In the genomic region with DNA sequence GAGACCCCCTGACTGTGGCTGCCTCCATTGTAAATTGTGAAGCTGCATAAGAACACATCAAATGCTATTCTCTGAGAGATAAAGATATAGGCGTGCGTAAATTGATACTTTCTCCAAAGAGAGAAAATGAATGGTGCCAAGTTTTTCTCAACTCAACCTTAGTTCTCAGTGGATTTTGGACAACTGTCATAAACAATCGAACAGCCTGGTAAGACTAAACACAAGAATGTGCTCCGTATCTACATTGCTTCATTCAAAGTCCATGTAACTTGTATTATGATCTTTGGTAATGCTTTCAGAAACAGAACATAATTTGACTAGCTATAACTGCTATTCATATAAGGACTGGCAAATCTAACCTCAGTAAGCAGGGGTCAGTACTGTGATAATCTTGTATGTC, we compare ENCODE assay signal across 19 cellular contexts.
DNase-seq lines count a peak whose midpoint lies in the region; ATAC-seq and TF ChIP-seq lines count a peak whose summit lies in the region.
"Had no signal": no experiment of that assay in that cellular context is flagged by ENCODE, and none has a peak within 500 bp of the region (broad histone marks: within the 10 kb centered on the region; RNA-seq: fewer than 3 reads in every experiment).

No MANE protein-coding gene starts in this region.

- no peaks in the 10 kb centered on the region for H3K9me3 ChIP-seq in neuron (ENCODE audit: low read length)
- H3K9me3 ChIP-seq: A549, Caco-2 had no signal

- peak; percentile 8 for DNase-seq in choroid plexus epithelial cell (ENCODE audit: low read depth)
- peak; percentile 52 for DNase-seq in fibroblast of peridontal ligament (ENCODE audit: extremely low read depth)
- no peak for DNase-seq in A172 (ENCODE audit: low spot score)
- DNase-seq in DMS53 (lab: John Stamatoyannopoulos, UW): no peak
- DNase-seq: 8988T; AML-193; Caco-2; Calu3; CD4-positive, alpha-beta T cell; CD8-positive, alpha-beta T cell; DMS79; DND-41; EL; GDM1 had no signal

- no peaks in the 10 kb centered on the region for H3K27me3 ChIP-seq in neuron (ENCODE audit: insufficient read depth, low read length)
- H3K27me3 ChIP-seq: BLaER1 treated with 17β-estradiol and CSF1 and Interleukin-3, amounts not matched to agents 10 nM and 100 nM had no signal

- no peaks in the 10 kb centered on the region for H3K4me1 ChIP-seq in neuron (ENCODE audit: insufficient read depth, low read length)
- H3K4me1 ChIP-seq: A549; BLaER1 treated with 17β-estradiol and CSF1 and Interleukin-3, amounts not matched to agents 10 nM and 100 nM; Caco-2 had no signal

- H2AFZ ChIP-seq in neuron (ENCODE audit: low read depth, low read length): peak overlapping the region; percentile 3

- no peak for ATAC-seq in HG03025 (IDR thresholded peaks at IDR 0.05; ENCODE audit: low FRiP score, unreplicated experiment)
- ATAC-seq: A549; CD8-positive, alpha-beta T cell; GM12878 had no signal

- no peaks in the 10 kb centered on the region for H3K36me3 ChIP-seq in neuron (ENCODE audit: insufficient read depth, low read length)
- H3K36me3 ChIP-seq: BLaER1 treated with 17β-estradiol and CSF1 and Interleukin-3, amounts not matched to agents 10 nM and 100 nM had no signal

- TF ChIP-seq CTCF in choroid plexus epithelial cell (conservative IDR thresholded peaks at IDR 0.05; ENCODE audit: low read depth, low read length): no peak

- H3K4me3 ChIP-seq in choroid plexus epithelial cell (ENCODE audit: low read depth, low read length): no peak overlapping the region
- no peak overlapping the region for H3K4me3 ChIP-seq in neuron (ENCODE audit: low read length)
- H3K4me3 ChIP-seq: A549; BLaER1 treated with 17β-estradiol and CSF1 and Interleukin-3, amounts not matched to agents 10 nM and 100 nM; GM12878 had no signal

Comparison
In these comparisons a context has a peak if more than half of its experiments do, and no peak if none do; other contexts are left out.
1. DNase-seq: peak in choroid plexus epithelial cell (single experiment) and fibroblast of peridontal ligament (single experiment); none in A172 (single experiment) and DMS53 (single experiment).